In the genomic region with DNA sequence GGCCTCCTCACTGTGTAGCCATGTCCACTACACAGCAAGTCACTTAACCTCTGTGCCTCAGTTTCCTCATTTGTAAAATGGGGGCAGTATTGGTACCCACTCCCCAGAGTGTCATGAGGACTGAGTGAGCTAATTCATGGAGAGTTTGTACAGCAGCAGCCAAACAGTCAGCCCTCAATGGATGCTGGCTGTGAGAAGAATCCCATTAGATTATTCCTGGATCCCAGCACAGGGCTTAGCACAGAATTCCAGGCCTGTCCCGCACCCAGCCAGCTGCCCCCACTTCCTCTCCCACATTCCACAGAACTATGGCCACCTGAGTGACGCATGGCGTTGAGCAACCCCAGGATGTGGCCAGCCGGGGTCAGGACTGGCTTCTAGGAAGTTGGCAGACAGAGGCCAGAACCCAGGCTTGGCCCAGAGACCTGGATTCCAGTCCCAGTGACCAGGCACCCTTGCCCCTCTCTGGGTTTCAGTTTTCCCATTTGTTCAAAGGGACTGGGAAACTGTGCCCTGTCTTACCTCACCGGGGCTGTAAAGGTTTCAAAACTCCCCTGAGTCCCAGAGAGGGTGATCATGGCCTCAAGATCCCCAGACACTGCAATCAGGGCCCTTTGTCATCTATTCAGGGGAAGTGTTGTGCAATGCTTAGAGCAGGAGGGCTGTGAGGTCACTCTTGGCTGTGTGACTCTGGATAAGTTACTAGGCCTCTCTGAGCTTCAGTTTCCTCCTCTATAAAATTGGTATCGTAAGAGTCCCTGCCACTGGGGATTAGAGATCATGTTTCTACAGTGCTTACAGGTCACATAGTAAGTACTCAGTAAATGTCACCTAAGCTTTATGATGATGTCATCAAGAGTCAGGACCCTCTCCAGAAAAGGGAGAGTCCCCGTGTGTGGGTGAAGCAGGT, we compare ENCODE assay signal across 8 cellular contexts. TPM values are rescaled to one million over a fixed set of nuclear protein-coding genes. Genes with fewer than 3 reads are reported as not detected.
DNase-seq lines count a peak whose midpoint lies in the region; ATAC-seq and TF ChIP-seq lines count a peak whose summit lies in the region.

No MANE protein-coding gene starts in this region.

- H3K23ac ChIP-seq in mesenchymal stem cell (ENCODE audit: low read length in 2 of 2): no peak overlapping the region

- TF ChIP-seq POLR2A in testis (IDR thresholded peaks at IDR 0.05): no peak

- POLR2A ChIA-PET in AG04450 (lab: Yijun Ruan, JAX): interaction anchor here (0.9 to 1.4 kb wide), 2 partner anchors 11 to 50 kb away, joined by 3 to 4 read pairs; no protein-coding TSS in a partner anchor

- H3K9ac ChIP-seq in mesenchymal stem cell (ENCODE audit: low read length): peak overlapping the region; percentile 17

- peak overlapping the region; percentile 38 for H2BK15ac ChIP-seq in mesenchymal stem cell (ENCODE audit: low read depth, poor library complexity, severe bottlenecking)

- H3K4me3 ChIP-seq in AG04450 (ENCODE audit: low read depth, low read length): no peak overlapping the region
- H3K4me3 ChIP-seq in cardiac fibroblast (replicated peaks in 1 of 2; ENCODE audit: low read depth in 2 of 2, low read length in 2 of 2): no peak overlapping the region
- H3K4me3 ChIP-seq in mesenchymal stem cell (ENCODE audit: insufficient read depth in 1 of 2, low read depth in 1 of 2, low read length in 2 of 2): no peak overlapping the region
- H3K4me3 ChIP-seq in testis: no peak overlapping the region

- peak overlapping the region; percentile 94 for H4K91ac ChIP-seq in mesenchymal stem cell (ENCODE audit: low read length)

- DNase-seq in AG04450 (ENCODE audit: low read depth, low spot score): peak; percentile 70
- peak; percentile 99 for DNase-seq in M059J (ENCODE audit: low read depth)
- DNase-seq in cardiac fibroblast (ENCODE audit: low read depth in 2 of 2): peak; percentile 94 to 96
- peak; percentile 92 for DNase-seq in mesenchymal stem cell
- no peak for DNase-seq in cerebellar nuclear complex (lab: John Stamatoyannopoulos, UW)
- DNase-seq in testis: no peak
- no peak for DNase-seq in NCI-H2107 (lab: John Stamatoyannopoulos, UW)

- H3K27ac ChIP-seq in AG04450 (ENCODE audit: low read depth, low read length) (peak overlapping the region; percentile 91), mesenchymal stem cell (ENCODE audit: low read length, poor library complexity, severe bottlenecking) (peak overlapping the region; percentile 16), testis (no peak overlapping the region)

- H3K9me3 ChIP-seq in AG04450 (ENCODE audit: control insufficient read depth, insufficient read depth, low read length): no peaks in the 10 kb centered on the region
- H3K9me3 ChIP-seq in mesenchymal stem cell (ENCODE audit: control insufficient read depth, low read length): no peaks in the 10 kb centered on the region
- H3K9me3 ChIP-seq in testis: no peaks in the 10 kb centered on the region

- H3K4me1 ChIP-seq in mesenchymal stem cell (ENCODE audit: control insufficient read depth, insufficient read depth, low read depth, low read length) (peaks cover 27% of the 10 kb centered on the region), testis (peaks cover 8% of the 10 kb centered on the region)

- H2AFZ ChIP-seq in mesenchymal stem cell (ENCODE audit: low read depth, low read length): no peak overlapping the region

- WGBS in mesenchymal stem cell: 23% methylated on average over 6 of the region's 7 CpGs
- 49 to 67% methylated on average over 7 of the region's 7 CpGs for WGBS in testis, 2 donors

- ATAC-seq in HG03520 (IDR thresholded peaks at IDR 0.05; ENCODE audit: unreplicated experiment): no peak

- no peak overlapping the region for H3K4me2 ChIP-seq in mesenchymal stem cell (ENCODE audit: low read length, poor library complexity, severe bottlenecking)

- no peak overlapping the region for H3K14ac ChIP-seq in mesenchymal stem cell (ENCODE audit: low read length in 2 of 2)

- TF ChIP-seq CTCF in AG04450 (IDR thresholded peaks at IDR 0.05; ENCODE audit: low read depth, low read length) (no peak), cardiac fibroblast (IDR thresholded peaks at IDR 0.05; ENCODE audit: low read depth, low read length) (no peak), testis (IDR thresholded peaks at IDR 0.05) (no peak)

- no peaks in the 10 kb centered on the region for H3K79me1 ChIP-seq in mesenchymal stem cell (replicated peaks; ENCODE audit: low read length, poor library complexity, severe bottlenecking)

- H3K36me3 ChIP-seq in mesenchymal stem cell (ENCODE audit: control insufficient read depth in 1 of 2, insufficient read depth in 2 of 2, low read depth in 1 of 2, low read length in 2 of 2) (no peaks in the 10 kb centered on the region), testis (ENCODE audit: low read depth, missing control alignments) (no peaks in the 10 kb centered on the region)

- CTCF ChIA-PET in AG04450 (lab: Charles Lee): interaction anchor here (0.6 to 2.5 kb wide), 5 partner anchors 53 to 154 kb away, joined by 3 to 12 read pairs (median 5); no protein-coding TSS in a partner anchor

- peak overlapping the region; percentile 78 to 88 for H3K18ac ChIP-seq in mesenchymal stem cell (ENCODE audit: low read depth in 1 of 2, low read length in 2 of 2)

- peak overlapping the region; percentile 82 to 96 for H2BK12ac ChIP-seq in mesenchymal stem cell (ENCODE audit: low read length in 2 of 2)

- H3K4ac ChIP-seq in mesenchymal stem cell (ENCODE audit: low read depth in 1 of 2, low read length in 2 of 2): peak overlapping the region; percentile 68 to 83

- intact Hi-C loops in testis (cut with DNase I; ENCODE audit: low total_unique reads): loop anchor here (10.0 kb wide), 1 partner anchor 103 kb away; no protein-coding TSS in a partner anchor

- H2BK120ac ChIP-seq in mesenchymal stem cell (ENCODE audit: low read depth, low read length): peak overlapping the region; percentile 56

- H3K27me3 ChIP-seq in AG04450 (ENCODE audit: control insufficient read depth, insufficient read depth, low read length) (no peaks in the 10 kb centered on the region), mesenchymal stem cell (ENCODE audit: control insufficient read depth in 1 of 2, insufficient read depth in 1 of 2, low read length in 2 of 2) (peaks cover 0 to 5% of the 10 kb centered on the region in 2 experiments), testis (no peaks in the 10 kb centered on the region)

- peak overlapping the region; percentile 84 for H4K8ac ChIP-seq in mesenchymal stem cell (ENCODE audit: low read length)

- H2AK5ac ChIP-seq in mesenchymal stem cell (ENCODE audit: low read length, severe bottlenecking): peak overlapping the region; percentile 55

- H2BK5ac ChIP-seq in mesenchymal stem cell (ENCODE audit: low read depth, low read length, poor library complexity, severe bottlenecking): no peak overlapping the region

RNA-seq across cellular contexts. Expression of gene TGM2, which starts 3.0 kb away (rescaled TPM):
- polyA plus RNA-seq in AG04450 (2011; rRNA removed) (326 and 398 TPM in 2 replicates), testis (ENCODE audit: insufficient read depth, low read depth, low replicate concordance) (49.0 TPM)
- 277 and 363 TPM in 2 replicates for polyA minus RNA-seq in AG04450 (2011; rRNA and poly(A)+ RNA removed)
- total RNA-seq in M059J (2014; rRNA removed; shearing (Covaris generic)): 76.6 and 108 TPM in 2 replicates
- polyA plus RNA-seq in mesenchymal stem cell (2013, experiment 1 of 2): 537 TPM
- 530 TPM for polyA plus RNA-seq in mesenchymal stem cell (2013, experiment 2 of 2)
- 1 to 10 TPM; 3.2 to 8.5 TPM for total RNA-seq in testis

Comparison
In these comparisons a context has a peak if more than half of its experiments do, and no peak if none do; other contexts are left out.
1. DNase-seq: peak in AG04450 (single experiment), M059J (single experiment), cardiac fibroblast (2 of 2) and mesenchymal stem cell (single experiment); none in cerebellar nuclear complex (0 of 2), testis (single experiment) and NCI-H2107 (single experiment).
2. H3K27ac ChIP-seq: peak in AG04450 (single experiment) and mesenchymal stem cell (single experiment); none in testis (0 of 2).